ENCODE assay signal across 1 cellular context in the genomic region with DNA sequence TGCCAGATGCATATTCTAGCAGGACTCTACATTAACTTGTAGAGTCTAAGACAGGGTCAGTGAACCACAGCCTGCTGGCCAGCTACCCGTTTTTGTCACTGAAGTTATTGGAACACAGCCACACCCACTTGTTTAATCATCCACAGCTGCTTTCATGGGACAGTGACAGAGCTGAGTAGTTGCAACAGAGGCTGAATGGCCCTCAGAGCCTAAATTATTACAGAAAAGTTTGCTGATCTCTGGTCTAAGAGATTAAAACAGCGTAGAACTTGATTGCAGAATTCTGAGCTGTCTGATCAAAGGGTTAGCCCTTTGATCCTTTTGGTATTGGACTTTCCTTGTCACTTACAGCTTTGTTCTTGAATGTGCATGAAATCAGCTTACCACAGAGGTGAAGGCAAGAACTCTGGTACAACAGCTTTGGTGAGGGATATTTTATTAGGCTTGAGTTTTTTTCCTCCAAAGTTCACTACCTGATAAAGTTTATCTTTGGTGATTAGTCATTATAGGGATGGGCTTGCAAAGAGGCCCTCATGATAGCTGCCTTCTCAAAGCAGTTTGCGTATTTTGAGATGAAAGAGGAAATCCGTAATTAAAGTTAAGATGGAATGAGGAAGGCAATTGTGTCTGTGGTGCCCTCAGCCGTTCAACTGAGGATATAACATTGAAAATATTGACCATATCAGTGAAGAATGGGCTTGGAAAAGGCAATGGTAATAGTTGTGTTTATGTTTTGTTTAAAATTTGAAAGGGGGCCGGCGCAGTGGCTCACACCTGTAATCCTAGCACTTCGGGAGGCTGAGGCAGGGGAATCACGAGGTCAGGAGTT.
A peak's percentile ranks its signal among the peaks of the same experiment; 100 is the strongest.
TF ChIP-seq lines count a peak whose summit lies in the region.

No MANE protein-coding gene starts in this region.

TF ChIP-seq in liver, 16 proteins besides CTCF, POLR2A, EP300 and RAD21 (continued from another document):
- TF ChIP-seq, protein P1, sequence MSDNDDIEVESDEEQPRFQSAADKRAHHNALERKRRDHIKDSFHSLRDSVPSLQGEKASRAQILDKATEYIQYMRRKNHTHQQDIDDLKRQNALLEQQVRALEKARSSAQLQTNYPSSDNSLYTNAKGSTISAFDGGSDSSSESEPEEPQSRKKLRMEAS (IDR thresholded peaks at IDR 0.05), result peak; percentile 59
- peak; percentile 71 for TF ChIP-seq ATF3 (IDR thresholded peaks at IDR 0.05)
- peak; percentile 35 for TF ChIP-seq FOXA2 (IDR thresholded peaks at IDR 0.05)
- TF ChIP-seq JUND (IDR thresholded peaks at IDR 0.05), result peak; percentile 75 to 85
- TF ChIP-seq HNF4G (IDR thresholded peaks at IDR 0.05), result peak; percentile 61
- peak; percentile 79 for TF ChIP-seq YY1 (IDR thresholded peaks at IDR 0.05)
- peak; percentile 75 for TF ChIP-seq SP1 (IDR thresholded peaks at IDR 0.05)
- peak; percentile 89 to 95 for TF ChIP-seq HNF4A (conservative IDR thresholded peaks at IDR 0.05)
